Comparison of ENCODE assay signal across 8 cellular contexts in the genomic region with DNA sequence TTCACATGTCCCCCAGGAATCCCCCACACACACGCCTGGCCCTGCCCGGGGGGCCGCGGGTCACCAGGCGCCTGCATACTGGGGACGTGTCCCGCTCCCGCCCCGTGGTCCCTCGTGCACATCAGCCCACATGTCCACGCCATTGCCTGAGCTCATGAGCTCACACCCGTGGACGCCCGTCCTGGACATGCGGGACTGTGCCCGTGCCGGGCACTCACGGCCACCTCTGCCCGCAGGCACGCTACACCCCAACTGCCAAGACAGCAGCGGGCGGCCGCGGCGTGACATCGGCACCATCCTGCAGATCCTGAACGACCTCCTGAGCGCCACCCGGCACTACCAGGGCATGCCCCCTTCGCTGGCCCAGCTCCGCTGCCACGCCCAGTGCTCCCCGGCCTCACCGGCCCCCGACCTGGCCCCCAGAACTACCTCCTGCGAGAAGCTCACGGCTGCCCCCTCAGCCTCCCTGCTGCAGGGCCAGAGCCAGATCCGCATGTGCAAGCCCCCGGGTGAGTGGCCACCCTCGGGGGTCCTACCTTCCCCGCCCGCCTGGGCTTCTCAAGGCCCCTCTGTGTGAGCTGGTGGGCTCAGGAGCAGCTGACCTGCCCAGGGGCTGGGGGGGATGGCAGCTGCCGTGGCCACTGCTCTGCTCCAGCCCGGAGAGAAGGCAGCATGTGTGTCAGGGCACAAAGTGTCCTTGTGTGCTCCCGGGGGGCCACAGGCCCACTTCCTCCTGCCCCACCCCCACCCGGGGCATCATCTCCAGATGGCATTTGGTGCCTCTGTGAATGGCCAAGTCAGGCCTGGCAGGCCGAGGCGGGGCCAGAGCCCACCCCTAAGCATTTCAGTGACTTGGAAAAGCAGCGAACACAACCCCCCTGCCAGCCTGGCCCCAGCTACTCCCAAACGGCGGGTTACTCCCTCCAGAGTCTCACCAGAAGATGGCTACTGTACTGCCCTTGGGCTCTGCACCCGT. TPM values are rescaled to one million over a fixed set of nuclear protein-coding genes. Genes with fewer than 3 reads are reported as not detected.
DNase-seq lines count a peak whose midpoint lies in the region; ATAC-seq and TF ChIP-seq lines count a peak whose summit lies in the region.

No MANE protein-coding gene starts in this region.

- H3K9me3 Mint-ChIP-seq in GM23338, result no peaks in the 10 kb centered on the region; the same call in 1 of the 3 replicates

- TF ChIP-seq EP300 in stomach (IDR thresholded peaks at IDR 0.05), result no peak

- H3K4me3 ChIP-seq in GM23338 (no peak overlapping the region), lung (no peak overlapping the region), stomach (peak overlapping the region in 2 of 4 donors; percentile 85 to 94)

- peak overlapping the region; percentile 74; the same call in 1 of the 2 replicates for H3K27ac Mint-ChIP-seq in GM23338

- TF ChIP-seq CTCF in GM23338 (conservative IDR thresholded peaks at IDR 0.05; ENCODE audit: low read depth in 2 of 2) (no peak), lung (IDR thresholded peaks at IDR 0.05; ENCODE audit: control extremely low read depth, extremely low read depth) (no peak), stomach (IDR thresholded peaks at IDR 0.05) (no peak)

- ATAC-seq in GM23338 (no peak), lung (ENCODE audit: insufficient read depth, low FRiP score) (no peak), HG03039 (IDR thresholded peaks at IDR 0.05; ENCODE audit: unreplicated experiment) (no peak)

- H3F3A ChIP-seq in GM23338 (replicated peaks; ENCODE audit: low read depth), result peaks cover 62% of the 10 kb centered on the region

- H3K79me2 ChIP-seq in GM23338 (replicated peaks; ENCODE audit: insufficient read depth), result peaks cover 50% of the 10 kb centered on the region

- WGBS in lung, 2 donors, result 82 to 85% methylated on average over 46 to 52 of the region's 52 CpGs
- 81 to 86% (median 83%) methylated on average over 31 to 52 of the region's 52 CpGs for WGBS in stomach, 5 donors

- H3K9me2 ChIP-seq in GM23338 (ENCODE audit: insufficient read depth), result no peaks in the 10 kb centered on the region

- no peak for DNase-seq in GM23338 (ENCODE audit: low spot score)
- DNase-seq in amygdala (lab: John Stamatoyannopoulos, UW), result peak in 54 of 56 donors; percentile 26 to 94 (median 81)
- no peak for DNase-seq in lung (ENCODE audit: low spot score)
- DNase-seq in stomach, result no peak
- no peak for DNase-seq in MV-4-11 (lab: John Stamatoyannopoulos, UW)
- no peak for DNase-seq in stimulated activated naive CD4-positive, alpha-beta T cell treated with Interleukin-2 at 50 U/mL for 16 hours (lab: John Stamatoyannopoulos, UW)
- no peak for DNase-seq in germinal center (ENCODE audit: low spot score)

- H3K4me2 ChIP-seq in GM23338, result no peak overlapping the region

- H3K27me3 ChIP-seq in GM23338 (ENCODE audit: insufficient read depth) (no peaks in the 10 kb centered on the region), lung (ENCODE audit: control insufficient read depth, insufficient read depth) (no peaks in the 10 kb centered on the region), stomach (no peaks in the 10 kb centered on the region)

- no peak overlapping the region for H2AFZ ChIP-seq in GM23338

- H3K9me3 ChIP-seq in lung (ENCODE audit: control insufficient read depth in 2 of 2, insufficient read depth in 1 of 2, low read length in 1 of 2) (no peaks in the 10 kb centered on the region), stomach (no peaks in the 10 kb centered on the region)

- peaks cover 44% of the 10 kb centered on the region for H3K4me1 Mint-ChIP-seq in GM23338

- H3K27ac ChIP-seq in GM23338 (ENCODE audit: low read depth) (peak overlapping the region; percentile 94; the same call in 1 of the 2 replicates), lung (ENCODE audit: low read depth in 1 of 2, low read length in 1 of 2) (peak overlapping the region; percentile 14 to 97), stomach (peak overlapping the region; percentile 80 to 100 (median 100))

- intact Hi-C loops in stomach (cut with DNase I; ENCODE audit: low total_unique reads), result no loop called here

- H3K27me3 Mint-ChIP-seq in GM23338 (ENCODE audit: insufficient read depth, low read depth, poor library complexity), result peaks cover 32% of the 10 kb centered on the region

- H3K4me1 ChIP-seq in GM23338 (ENCODE audit: insufficient read depth), result peaks cover 33% of the 10 kb centered on the region
- H3K4me1 ChIP-seq in lung (ENCODE audit: control insufficient read depth in 2 of 2, insufficient read depth in 2 of 2, low read length in 2 of 2), result peaks cover 7 to 37% of the 10 kb centered on the region in 2 donors
- H3K4me1 ChIP-seq in stomach, result peaks cover 78 to 93% (median 89%) of the 10 kb centered on the region in 4 donors

- peaks cover 71% of the 10 kb centered on the region for H3K36me3 Mint-ChIP-seq in GM23338 (ENCODE audit: low read depth)

- H3K4me3 Mint-ChIP-seq in GM23338, result no peak overlapping the region

- TF ChIP-seq POLR2A in stomach (IDR thresholded peaks at IDR 0.05), result no peak

- peaks cover 35% of the 10 kb centered on the region for H4K20me1 ChIP-seq in GM23338 (replicated peaks; ENCODE audit: insufficient read depth)

- peaks cover 19% of the 10 kb centered on the region for H3K36me3 ChIP-seq in GM23338 (ENCODE audit: insufficient read depth)
- H3K36me3 ChIP-seq in lung (ENCODE audit: control insufficient read depth in 2 of 2, insufficient read depth in 2 of 2, low read length in 2 of 2), result peaks cover 23 to 57% of the 10 kb centered on the region in 2 donors
- peaks cover 55 to 67% (median 59%) of the 10 kb centered on the region in 4 donors for H3K36me3 ChIP-seq in stomach

TF ChIP-seq in GM23338, 12 proteins besides CTCF, POLR2A, EP300 and RAD21 (continues in another document):
- TF ChIP-seq CREB1 (CRISPR knock-in tag; IDR thresholded peaks at IDR 0.05; ENCODE audit: low read depth), result no peak
- TF ChIP-seq EZH2 (IDR thresholded peaks at IDR 0.05; ENCODE audit: low read depth, unreplicated experiment), result no peak

RNA-seq across cellular contexts. Expression of a gene that starts 7.1 kb away (rescaled TPM):
- total RNA-seq in GM23338 (2014; rRNA removed; shearing (Covaris generic)), result 84.5 and 113 TPM in 2 replicates
- polyA plus RNA-seq in GM23338 (2016; fragmentation: Nextera tagmentation; extraction: Ambion mirVana), result 28.6 and 33.3 TPM in 2 replicates
- total RNA-seq in lung, result 100 to 1,000 TPM in 1 of 2 donors, 10 to 100 TPM in 1; 39.7 to 185 TPM
- polyA plus RNA-seq in lung, result 10 to 100 TPM; 49.3 to 68.0 TPM
- 100 to 1,000 TPM in 1 of 5 donors, 10 to 100 TPM in 4; 31.6 to 118 (median 54.6) TPM for total RNA-seq in stomach
- polyA plus RNA-seq in stomach, result 10 to 100 TPM; 17.0 to 29.2 (median 21.0) TPM

RNA-seq across cellular contexts. Expression of a gene that starts 13.7 kb away (rescaled TPM):
- 152 and 202 TPM in 2 replicates for total RNA-seq in GM23338 (2014; rRNA removed; shearing (Covaris generic))
- polyA plus RNA-seq in GM23338 (2016; fragmentation: Nextera tagmentation; extraction: Ambion mirVana), result 153 and 160 TPM in 2 replicates
- 100 to 1,000 TPM; 435 to 443 TPM for total RNA-seq in lung
- 100 to 1,000 TPM; 313 to 488 TPM for polyA plus RNA-seq in lung
- 100 to 1,000 TPM; 250 to 520 (median 327) TPM for total RNA-seq in stomach
- 100 to 1,000 TPM; 307 to 686 (median 385) TPM for polyA plus RNA-seq in stomach

RNA-seq across cellular contexts. Expression of a gene that starts 13.9 kb away (rescaled TPM):
- total RNA-seq in GM23338 (2014; rRNA removed; shearing (Covaris generic)), result 78.7 and 139 TPM in 2 replicates
- polyA plus RNA-seq in GM23338 (2016; fragmentation: Nextera tagmentation; extraction: Ambion mirVana) (396 and 420 TPM in 2 replicates), lung (100 to 1,000 TPM; 157 to 266 TPM), stomach (100 to 1,000 TPM; 355 to 508 (median 358) TPM)
- total RNA-seq in lung (100 to 1,000 TPM in 1 of 2 donors, 10 to 100 TPM in 1; 27.1 to 217 TPM), stomach (100 to 1,000 TPM in 2 of 5 donors, 10 to 100 TPM in 3; 26.4 to 905 (median 37.9) TPM)

RNA-seq across cellular contexts. Expression of a gene that starts 17.7 kb away (rescaled TPM):
- 10.8 and 14.1 TPM in 2 replicates for total RNA-seq in GM23338 (2014; rRNA removed; shearing (Covaris generic))
- polyA plus RNA-seq in GM23338 (2016; fragmentation: Nextera tagmentation; extraction: Ambion mirVana), result 2.0 TPM in 2 replicates
- total RNA-seq in lung, result under 1 TPM; 0.23 to 0.83 TPM
- polyA plus RNA-seq in lung, result under 1 TPM; 0.41 to 0.77 TPM
- total RNA-seq in stomach, result 1 to 10 TPM in 2 of 5 donors, not detected in 3; 1.3 to 8.9 TPM
- polyA plus RNA-seq in stomach, result under 1 TPM in 2 of 3 donors, not detected in 1; 0.19 to 0.28 TPM

RNA-seq across cellular contexts. Expression of a gene that starts 19.9 kb away (rescaled TPM):
- total RNA-seq in GM23338 (2014; rRNA removed; shearing (Covaris generic)), result 39.2 and 60.4 TPM in 2 replicates
- 62.3 and 68.0 TPM in 2 replicates for polyA plus RNA-seq in GM23338 (2016; fragmentation: Nextera tagmentation; extraction: Ambion mirVana)
- 10 to 100 TPM; 17.5 to 66.5 TPM for total RNA-seq in lung
- polyA plus RNA-seq in lung, result 10 to 100 TPM; 72.3 to 89.3 TPM
- total RNA-seq in stomach, result 100 to 1,000 TPM in 2 of 5 donors, 10 to 100 TPM in 2, 1 to 10 TPM in 1; 6.2 to 240 (median 23.7) TPM
- polyA plus RNA-seq in stomach, result 100 to 1,000 TPM in 1 of 3 donors, 10 to 100 TPM in 2; 75.8 to 102 (median 80.3) TPM

Comparison
In these comparisons a context has a peak if more than half of its experiments do, and no peak if none do; other contexts are left out.
1. DNase-seq: peak in amygdala (54 of 56); none in GM23338 (single experiment), lung (single experiment), stomach (single experiment), MV-4-11 (single experiment), stimulated activated naive CD4-positive, alpha-beta T cell treated with Interleukin-2 at 50 U/mL for 16 hours (single experiment) and germinal center (single experiment).
2. Peak in every context shown above with its lines, with median percentiles within 50 percentile points of each other: H3K27ac ChIP-seq.